8 cellular contexts compared by ENCODE assay signal in genomic region chr9:88533951-88534455, GRCh38. TPM values are rescaled to one million over a fixed set of nuclear protein-coding genes. Genes with fewer than 3 reads are reported as not detected.
DNase-seq lines count a peak whose midpoint lies in the region; ATAC-seq and TF ChIP-seq lines count a peak whose summit lies in the region.

No MANE protein-coding gene starts in this region.

- BruUV-seq in Calu3 (replicated peaks; lab: Mats Ljungman, UMichigan) (no TSS peak), Panc1 (replicated peaks; lab: Mats Ljungman, UMichigan) (no TSS peak)

- no peaks in the 10 kb centered on the region for H3K27me3 ChIP-seq in Panc1 (ENCODE audit: control insufficient read depth, insufficient read depth, low read length)

- H3K36me3 ChIP-seq in Panc1 (ENCODE audit: control insufficient read depth, insufficient read depth, low read length) = no peaks in the 10 kb centered on the region

- TF ChIP-seq CTCF in Calu3 (IDR thresholded peaks at IDR 0.05; ENCODE audit: unreplicated experiment) = no peak
- TF ChIP-seq CTCF in Panc1 (IDR thresholded peaks at IDR 0.05) = no peak
- peak; percentile 22 for TF ChIP-seq CTCF in epithelial cell of proximal tubule (conservative IDR thresholded peaks at IDR 0.05; ENCODE audit: low read depth, low read length)

- peak overlapping the region; percentile 97 for H3K27ac ChIP-seq in Panc1 (ENCODE audit: low read length)

- H3K4me1 ChIP-seq in Panc1 (ENCODE audit: control insufficient read depth, insufficient read depth, low read length) = peaks cover 28% of the 10 kb centered on the region

- H3K4me3 Mint-ChIP-seq in Calu3 (ENCODE audit: low read depth, unreplicated experiment) (peak overlapping the region; percentile 85), naive B cell (peak overlapping the region in 7 of 8 donors; percentile 59 to 79 (median 74))

- CTCF ChIA-PET in Calu3 (lab: Charles Lee) (interaction anchor here (0.7 to 1.3 kb wide), 5 partner anchors 13 to 521 kb away, joined by 3 to 5 read pairs (median 4); no protein-coding TSS in a partner anchor), Panc1 (lab: Charles Lee) (interaction anchor here (0.7 kb wide), 3 partner anchors 57 to 458 kb away, joined by 3 to 7 read pairs (median 3); no protein-coding TSS in a partner anchor)

- in situ Hi-C loops in Panc1 (cut with HindIII; ENCODE audit: low pct_unique_long_range_greater_than_20kb, low sequenced_read_pairs) = no loop called here

- intact Hi-C loops in Calu3 (cut with micrococcal nuclease; ENCODE audit: unreplicated experiment) = loop anchor here (10.0 kb wide), 1 partner anchor 339 kb away; no protein-coding TSS in a partner anchor
- intact Hi-C loops in Panc1 (cut with micrococcal nuclease; ENCODE audit: unreplicated experiment) = loop anchor here (5.0 kb wide), 1 partner anchor 337 kb away; no protein-coding TSS in a partner anchor

- H3K9me3 ChIP-seq in Panc1 (ENCODE audit: control insufficient read depth, insufficient read depth, low read depth, low read length) = no peaks in the 10 kb centered on the region

- H3K36me3 Mint-ChIP-seq in Calu3 (ENCODE audit: insufficient read depth, unreplicated experiment) = peaks cover 20% of the 10 kb centered on the region
- H3K36me3 Mint-ChIP-seq in naive B cell = no peaks in the 10 kb centered on the region

- peak overlapping the region; percentile 82 for H3K27ac Mint-ChIP-seq in Calu3 (ENCODE audit: unreplicated experiment)
- H3K27ac Mint-ChIP-seq in naive B cell = no peak overlapping the region

- ATAC-seq in Panc1 = peak; percentile 79
- no peak for ATAC-seq in naive B cell (ENCODE audit: low read depth in 2 of 2)
- no peak for ATAC-seq in GM18870 (IDR thresholded peaks at IDR 0.05; ENCODE audit: unreplicated experiment)
- ATAC-seq in GM18519 (IDR thresholded peaks at IDR 0.05; ENCODE audit: low FRiP score, unreplicated experiment) = no peak
- ATAC-seq in GM18909 (IDR thresholded peaks at IDR 0.05; ENCODE audit: poor library complexity, unreplicated experiment) = no peak

- POLR2A ChIA-PET in Panc1 (lab: Charles Lee) = interaction anchor here (0.7 kb wide), 2 partner anchors 42 to 128 kb away, joined by 4 to 18 read pairs; no protein-coding TSS in a partner anchor

- DNase-seq in Calu3 (peak; percentile 47), Panc1 (ENCODE audit: low read depth, low spot score) (no peak), epithelial cell of proximal tubule (ENCODE audit: low read depth) (no peak), naive B cell (no peak), NCI-H446 treated with DMSO at 0.1 percent for 48 hours (lab: John Stamatoyannopoulos, UW) (no peak)

- no peaks in the 10 kb centered on the region for H3K27me3 Mint-ChIP-seq in Calu3 (ENCODE audit: unreplicated experiment)
- H3K27me3 Mint-ChIP-seq in naive B cell = peaks cover 39 to 71% (median 49%) of the 10 kb centered on the region in 3 donors

- H3K4me1 Mint-ChIP-seq in Calu3 (ENCODE audit: low read depth, unreplicated experiment) = peaks cover 19% of the 10 kb centered on the region
- H3K4me1 Mint-ChIP-seq in naive B cell = peaks cover 12 to 21% (median 19%) of the 10 kb centered on the region in 3 donors

- H3K9me3 Mint-ChIP-seq in Calu3 (ENCODE audit: low read depth, unreplicated experiment) (no peaks in the 10 kb centered on the region), naive B cell (peaks cover 0 to 4% (median 0%) of the 10 kb centered on the region in 7 donors)

- H3K4me3 ChIP-seq in Panc1 (ENCODE audit: low read depth in 2 of 2, low read length in 2 of 2) (peak overlapping the region; percentile 74 to 82), epithelial cell of proximal tubule (ENCODE audit: low read depth, low read length) (peak overlapping the region; percentile 79)

RNA-seq across cellular contexts. Expression of gene NXNL2, which starts 1.0 kb away (rescaled TPM):
- total RNA-seq in Calu3 (2022) (1.4 TPM in 2 replicates), Panc1 (2021; ENCODE audit: unreplicated experiment) (1.4 TPM), epithelial cell of proximal tubule (3.1 and 6.9 TPM in 2 replicates)
- polyA plus RNA-seq in Panc1 (2012; ENCODE audit: insufficient read length) = 0.98 TPM
- not detected for polyA plus RNA-seq in naive B cell (ENCODE audit: low read depth in 6 of 6)
